Comparison of ENCODE assay signal across 18 cellular contexts in the genomic region with DNA sequence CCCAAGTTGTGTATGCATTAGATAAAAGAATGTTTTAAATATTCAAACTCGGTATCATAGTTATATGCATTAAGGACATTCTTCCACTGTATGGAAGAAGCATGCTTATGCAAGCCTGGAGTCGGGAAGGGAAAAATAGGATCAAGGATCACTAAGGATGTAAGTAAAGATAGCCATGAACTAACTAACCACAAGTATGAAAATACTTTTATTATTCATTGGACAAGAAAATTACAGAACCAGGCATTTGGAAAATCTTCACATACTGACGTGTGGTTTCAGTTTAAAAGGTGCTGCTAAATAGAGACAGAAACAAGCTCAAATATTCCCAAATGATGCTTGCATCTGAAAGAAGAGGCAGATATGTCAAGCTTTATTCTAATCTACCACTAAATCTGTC. TPM values are rescaled to one million over a fixed set of nuclear protein-coding genes. Genes with fewer than 3 reads are reported as not detected.
DNase-seq lines count a peak whose midpoint lies in the region; ATAC-seq and TF ChIP-seq lines count a peak whose summit lies in the region.
"Had no signal": no experiment of that assay in that cellular context is flagged by ENCODE, and none has a peak within 500 bp of the region (broad histone marks: within the 10 kb centered on the region; RNA-seq: fewer than 3 reads in every experiment).

No MANE protein-coding gene starts in this region.

- no peak for TF ChIP-seq CTCF in fibroblast of lung (conservative IDR thresholded peaks at IDR 0.05 in 1 of 2, IDR thresholded peaks at IDR 0.05 in 1 of 2; ENCODE audit: low read depth in 1 of 2, low read length in 2 of 2)

- peak overlapping the region; percentile 11 for H3K4me2 ChIP-seq in fibroblast of lung (ENCODE audit: extremely low read depth, insufficient read depth, low read length)

- peak overlapping the region; percentile 6 for H2AFZ ChIP-seq in ACC112 (ENCODE audit: low read length, unreplicated experiment)
- H2AFZ ChIP-seq in fibroblast of lung (ENCODE audit: low read length): no peak overlapping the region

- DNase-seq in GM03348 (ENCODE audit: low spot score): peak; percentile 34
- peak in 1 of 2 donors; percentile 71 for DNase-seq in fibroblast of lung (ENCODE audit: low read depth in 2 of 2)
- DNase-seq in HUDEP-2 (lab: John Stamatoyannopoulos, UW; ENCODE audit: unreplicated experiment in 76 of 76): no peak
- DNase-seq in hypothalamus (lab: John Stamatoyannopoulos, UW): no peak
- DNase-seq in glomerular visceral epithelial cell (ENCODE audit: extremely low spot score): no peak
- DNase-seq: 8988T, AML-193, DMS 273 treated with DMSO at 0.1 percent for 48 hours, KBM-7, NCI-H1436, NCI-H2029, NCI-H748 treated with DMSO at 0.1 percent for 48 hours, PC-3 had no signal

- ATAC-seq in SK-N-SH treated with all-trans-retinoic acid at 6 μM for 48 hours (peak; percentile 37), HG02885 (IDR thresholded peaks at IDR 0.05; ENCODE audit: poor library complexity, unreplicated experiment) (no peak)
- ATAC-seq: HCT116, PC-3 had no signal

- no peaks in the 10 kb centered on the region for H3K36me3 ChIP-seq in ACC112 (ENCODE audit: insufficient read depth, low read length)
- no peaks in the 10 kb centered on the region for H3K36me3 ChIP-seq in fibroblast of lung (ENCODE audit: control insufficient read depth, insufficient read depth, low read length)
- H3K36me3 ChIP-seq: SJSA1 had no signal

- H3K9ac ChIP-seq in fibroblast of lung (ENCODE audit: insufficient read depth, low read length): no peak overlapping the region

- no peaks in the 10 kb centered on the region for H3K27me3 ChIP-seq in ACC112 (ENCODE audit: insufficient read depth, low read length)
- H3K27me3 ChIP-seq in fibroblast of lung (ENCODE audit: control insufficient read depth, insufficient read depth, low read length): no peaks in the 10 kb centered on the region
- H3K27me3 ChIP-seq: SJSA1 had no signal

- H3K4me1 ChIP-seq in ACC112 (ENCODE audit: control insufficient read depth, insufficient read depth, low read length, unreplicated experiment) (peaks cover 25% of the 10 kb centered on the region), fibroblast of lung (ENCODE audit: control insufficient read depth, extremely low read depth, insufficient read depth, low read length) (peaks cover 5% of the 10 kb centered on the region)

- no peaks in the 10 kb centered on the region for H3K9me3 ChIP-seq in fibroblast of lung (ENCODE audit: control insufficient read depth, insufficient read depth, low read depth, low read length)
- H3K9me3 ChIP-seq: SJSA1 had no signal

- H3K79me2 ChIP-seq in ACC112 (ENCODE audit: control insufficient read depth, insufficient read depth, low read length, unreplicated experiment) (no peaks in the 10 kb centered on the region), fibroblast of lung (ENCODE audit: control insufficient read depth, insufficient read depth, low read length) (no peaks in the 10 kb centered on the region)

- no peaks in the 10 kb centered on the region for H4K20me1 ChIP-seq in fibroblast of lung (ENCODE audit: control insufficient read depth, extremely low read depth, insufficient read depth, low read length)

- H3K4me3 ChIP-seq in ACC112 (ENCODE audit: low read depth, low read length): peak overlapping the region; percentile 59
- no peak overlapping the region for H3K4me3 ChIP-seq in fibroblast of lung (replicated peaks in 1 of 4; ENCODE audit: control extremely low read depth in 1 of 4, insufficient read depth in 1 of 4, low read depth in 3 of 4, low read length in 4 of 4)
- H3K4me3 ChIP-seq: SJSA1 had no signal

- H3K27ac ChIP-seq in ACC112 (ENCODE audit: low read depth, low read length): no peak overlapping the region
- H3K27ac ChIP-seq in fibroblast of lung (ENCODE audit: insufficient read depth, low read length): no peak overlapping the region
- H3K27ac ChIP-seq: SJSA1 had no signal

TF ChIP-seq in SK-N-SH treated with all-trans-retinoic acid at 6 μM for 48 hours, 23 proteins besides CTCF, POLR2A, EP300 and RAD21:
- TF ChIP-seq, protein P1, sequence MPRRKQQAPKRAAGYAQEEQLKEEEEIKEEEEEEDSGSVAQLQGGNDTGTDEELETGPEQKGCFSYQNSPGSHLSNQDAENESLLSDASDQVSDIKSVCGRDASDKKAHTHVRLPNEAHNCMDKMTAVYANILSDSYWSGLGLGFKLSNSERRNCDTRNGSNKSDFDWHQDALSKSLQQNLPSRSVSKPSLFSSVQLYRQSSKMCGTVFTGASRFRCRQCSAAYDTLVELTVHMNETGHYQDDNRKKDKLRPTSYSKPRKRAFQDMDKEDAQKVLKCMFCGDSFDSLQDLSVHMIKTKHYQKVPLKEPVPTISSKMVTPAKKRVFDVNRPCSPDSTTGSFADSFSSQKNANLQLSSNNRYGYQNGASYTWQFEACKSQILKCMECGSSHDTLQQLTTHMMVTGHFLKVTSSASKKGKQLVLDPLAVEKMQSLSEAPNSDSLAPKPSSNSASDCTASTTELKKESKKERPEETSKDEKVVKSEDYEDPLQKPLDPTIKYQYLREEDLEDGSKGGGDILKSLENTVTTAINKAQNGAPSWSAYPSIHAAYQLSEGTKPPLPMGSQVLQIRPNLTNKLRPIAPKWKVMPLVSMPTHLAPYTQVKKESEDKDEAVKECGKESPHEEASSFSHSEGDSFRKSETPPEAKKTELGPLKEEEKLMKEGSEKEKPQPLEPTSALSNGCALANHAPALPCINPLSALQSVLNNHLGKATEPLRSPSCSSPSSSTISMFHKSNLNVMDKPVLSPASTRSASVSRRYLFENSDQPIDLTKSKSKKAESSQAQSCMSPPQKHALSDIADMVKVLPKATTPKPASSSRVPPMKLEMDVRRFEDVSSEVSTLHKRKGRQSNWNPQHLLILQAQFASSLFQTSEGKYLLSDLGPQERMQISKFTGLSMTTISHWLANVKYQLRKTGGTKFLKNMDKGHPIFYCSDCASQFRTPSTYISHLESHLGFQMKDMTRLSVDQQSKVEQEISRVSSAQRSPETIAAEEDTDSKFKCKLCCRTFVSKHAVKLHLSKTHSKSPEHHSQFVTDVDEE (CRISPR knock-in tag; IDR thresholded peaks at IDR 0.05): no peak
- no peak for TF ChIP-seq GLIS3 (CRISPR knock-in tag; IDR thresholded peaks at IDR 0.05)
- TF ChIP-seq ZNF565 (CRISPR knock-in tag; conservative IDR thresholded peaks at IDR 0.05; ENCODE audit: low read depth): no peak
- TF ChIP-seq TOX (CRISPR knock-in tag; IDR thresholded peaks at IDR 0.05; ENCODE audit: borderline replicate concordance): no peak
- no peak for TF ChIP-seq CSRNP3 (CRISPR knock-in tag; IDR thresholded peaks at IDR 0.05)
- no peak for TF ChIP-seq OSR1 (CRISPR knock-in tag; IDR thresholded peaks at IDR 0.05)
- no peak for TF ChIP-seq BACH2 (CRISPR knock-in tag; IDR thresholded peaks at IDR 0.05; ENCODE audit: borderline replicate concordance)
- no peak for TF ChIP-seq ZNF70 (CRISPR knock-in tag; IDR thresholded peaks at IDR 0.05)
- TF ChIP-seq RARB (CRISPR knock-in tag; IDR thresholded peaks at IDR 0.05): no peak
- TF ChIP-seq ZFP30 (CRISPR knock-in tag; IDR thresholded peaks at IDR 0.05): no peak
- TF ChIP-seq PPARA (CRISPR knock-in tag; IDR thresholded peaks at IDR 0.05; ENCODE audit: borderline replicate concordance): no peak
- TF ChIP-seq ARNTL (CRISPR knock-in tag; IDR thresholded peaks at IDR 0.05; ENCODE audit: borderline replicate concordance, low read depth): no peak
- no peak for TF ChIP-seq ISL1 (CRISPR knock-in tag; IDR thresholded peaks at IDR 0.05)
- no peak for TF ChIP-seq CSDC2 (CRISPR knock-in tag; IDR thresholded peaks at IDR 0.05)
- TF ChIP-seq ZNF8 (CRISPR knock-in tag; IDR thresholded peaks at IDR 0.05): no peak
- TF ChIP-seq ZFP3 (CRISPR knock-in tag; IDR thresholded peaks at IDR 0.05): no peak
- TF ChIP-seq CREB5 (CRISPR knock-in tag; IDR thresholded peaks at IDR 0.05; ENCODE audit: low read depth): no peak

RNA-seq across cellular contexts. Expression of gene DPYD, which starts 26.9 kb away (rescaled TPM):
- 63.1 and 64.2 TPM in 2 replicates for total RNA-seq in fibroblast of lung
- polyA plus RNA-seq in fibroblast of lung: 25.2 and 32.0 TPM in 2 replicates
- polyA plus RNA-seq in fibroblast of lung (2012): 22.5 and 25.7 TPM in 2 replicates
- 16.1 and 24.5 TPM in 2 replicates for polyA minus RNA-seq in fibroblast of lung (ENCODE audit: low replicate concordance)
